Comparison of ENCODE assay signal across 2 cellular contexts in the genomic region with DNA sequence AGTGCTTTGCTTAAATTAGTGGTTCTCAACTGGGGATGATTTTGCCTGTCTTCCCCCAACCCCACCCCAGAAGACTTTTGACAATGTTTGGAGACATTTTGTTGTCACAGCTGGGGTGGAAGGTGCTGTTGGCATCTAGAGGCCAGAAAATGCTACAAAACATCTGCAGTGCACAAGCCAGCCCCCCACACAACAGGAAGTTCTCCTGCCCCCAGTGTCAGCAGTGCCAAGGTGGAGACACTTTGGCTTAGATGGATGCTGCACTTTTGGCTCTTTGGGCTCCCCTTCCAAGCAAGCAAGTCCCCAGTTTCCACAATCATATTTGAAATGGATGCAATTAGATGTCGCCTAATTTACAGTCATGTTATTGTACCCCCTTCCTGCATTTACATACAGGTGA.
TF ChIP-seq lines count a peak whose summit lies in the region.

No MANE protein-coding gene starts in this region.

TF ChIP-seq in neural cell, 6 proteins besides CTCF, POLR2A, EP300 and RAD21 (continued from another document):
- TF ChIP-seq, protein P1, sequence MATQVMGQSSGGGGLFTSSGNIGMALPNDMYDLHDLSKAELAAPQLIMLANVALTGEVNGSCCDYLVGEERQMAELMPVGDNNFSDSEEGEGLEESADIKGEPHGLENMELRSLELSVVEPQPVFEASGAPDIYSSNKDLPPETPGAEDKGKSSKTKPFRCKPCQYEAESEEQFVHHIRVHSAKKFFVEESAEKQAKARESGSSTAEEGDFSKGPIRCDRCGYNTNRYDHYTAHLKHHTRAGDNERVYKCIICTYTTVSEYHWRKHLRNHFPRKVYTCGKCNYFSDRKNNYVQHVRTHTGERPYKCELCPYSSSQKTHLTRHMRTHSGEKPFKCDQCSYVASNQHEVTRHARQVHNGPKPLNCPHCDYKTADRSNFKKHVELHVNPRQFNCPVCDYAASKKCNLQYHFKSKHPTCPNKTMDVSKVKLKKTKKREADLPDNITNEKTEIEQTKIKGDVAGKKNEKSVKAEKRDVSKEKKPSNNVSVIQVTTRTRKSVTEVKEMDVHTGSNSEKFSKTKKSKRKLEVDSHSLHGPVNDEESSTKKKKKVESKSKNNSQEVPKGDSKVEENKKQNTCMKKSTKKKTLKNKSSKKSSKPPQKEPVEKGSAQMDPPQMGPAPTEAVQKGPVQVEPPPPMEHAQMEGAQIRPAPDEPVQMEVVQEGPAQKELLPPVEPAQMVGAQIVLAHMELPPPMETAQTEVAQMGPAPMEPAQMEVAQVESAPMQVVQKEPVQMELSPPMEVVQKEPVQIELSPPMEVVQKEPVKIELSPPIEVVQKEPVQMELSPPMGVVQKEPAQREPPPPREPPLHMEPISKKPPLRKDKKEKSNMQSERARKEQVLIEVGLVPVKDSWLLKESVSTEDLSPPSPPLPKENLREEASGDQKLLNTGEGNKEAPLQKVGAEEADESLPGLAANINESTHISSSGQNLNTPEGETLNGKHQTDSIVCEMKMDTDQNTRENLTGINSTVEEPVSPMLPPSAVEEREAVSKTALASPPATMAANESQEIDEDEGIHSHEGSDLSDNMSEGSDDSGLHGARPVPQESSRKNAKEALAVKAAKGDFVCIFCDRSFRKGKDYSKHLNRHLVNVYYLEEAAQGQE (IDR thresholded peaks at IDR 0.05; ENCODE audit: borderline replicate concordance) = no peak
- TF ChIP-seq EZH2 (IDR thresholded peaks at IDR 0.05; ENCODE audit: borderline replicate concordance, insufficient read depth, low read length, poor library complexity, severe bottlenecking) = no peak
TF ChIP-seq in neural cell: peak in this region for 0.

TF ChIP-seq in SK-N-SH treated with all-trans-retinoic acid at 6 μM for 48 hours, 23 proteins besides CTCF, POLR2A, EP300 and RAD21 (continued from another document):
- TF ChIP-seq ARNTL (CRISPR knock-in tag; IDR thresholded peaks at IDR 0.05; ENCODE audit: borderline replicate concordance, low read depth) = no peak
- no peak for TF ChIP-seq PPARA (CRISPR knock-in tag; IDR thresholded peaks at IDR 0.05; ENCODE audit: borderline replicate concordance)
- no peak for TF ChIP-seq ZNF8 (CRISPR knock-in tag; IDR thresholded peaks at IDR 0.05)
- TF ChIP-seq, protein P2, sequence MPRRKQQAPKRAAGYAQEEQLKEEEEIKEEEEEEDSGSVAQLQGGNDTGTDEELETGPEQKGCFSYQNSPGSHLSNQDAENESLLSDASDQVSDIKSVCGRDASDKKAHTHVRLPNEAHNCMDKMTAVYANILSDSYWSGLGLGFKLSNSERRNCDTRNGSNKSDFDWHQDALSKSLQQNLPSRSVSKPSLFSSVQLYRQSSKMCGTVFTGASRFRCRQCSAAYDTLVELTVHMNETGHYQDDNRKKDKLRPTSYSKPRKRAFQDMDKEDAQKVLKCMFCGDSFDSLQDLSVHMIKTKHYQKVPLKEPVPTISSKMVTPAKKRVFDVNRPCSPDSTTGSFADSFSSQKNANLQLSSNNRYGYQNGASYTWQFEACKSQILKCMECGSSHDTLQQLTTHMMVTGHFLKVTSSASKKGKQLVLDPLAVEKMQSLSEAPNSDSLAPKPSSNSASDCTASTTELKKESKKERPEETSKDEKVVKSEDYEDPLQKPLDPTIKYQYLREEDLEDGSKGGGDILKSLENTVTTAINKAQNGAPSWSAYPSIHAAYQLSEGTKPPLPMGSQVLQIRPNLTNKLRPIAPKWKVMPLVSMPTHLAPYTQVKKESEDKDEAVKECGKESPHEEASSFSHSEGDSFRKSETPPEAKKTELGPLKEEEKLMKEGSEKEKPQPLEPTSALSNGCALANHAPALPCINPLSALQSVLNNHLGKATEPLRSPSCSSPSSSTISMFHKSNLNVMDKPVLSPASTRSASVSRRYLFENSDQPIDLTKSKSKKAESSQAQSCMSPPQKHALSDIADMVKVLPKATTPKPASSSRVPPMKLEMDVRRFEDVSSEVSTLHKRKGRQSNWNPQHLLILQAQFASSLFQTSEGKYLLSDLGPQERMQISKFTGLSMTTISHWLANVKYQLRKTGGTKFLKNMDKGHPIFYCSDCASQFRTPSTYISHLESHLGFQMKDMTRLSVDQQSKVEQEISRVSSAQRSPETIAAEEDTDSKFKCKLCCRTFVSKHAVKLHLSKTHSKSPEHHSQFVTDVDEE (CRISPR knock-in tag; IDR thresholded peaks at IDR 0.05) = no peak
- no peak for TF ChIP-seq TCF4 (CRISPR knock-in tag; IDR thresholded peaks at IDR 0.05; ENCODE audit: borderline replicate concordance)
- no peak for TF ChIP-seq TOX (CRISPR knock-in tag; IDR thresholded peaks at IDR 0.05; ENCODE audit: borderline replicate concordance)
- no peak for TF ChIP-seq ZNF565 (CRISPR knock-in tag; conservative IDR thresholded peaks at IDR 0.05; ENCODE audit: low read depth)
- no peak for TF ChIP-seq ZNF70 (CRISPR knock-in tag; IDR thresholded peaks at IDR 0.05)
- no peak for TF ChIP-seq BACH2 (CRISPR knock-in tag; IDR thresholded peaks at IDR 0.05; ENCODE audit: borderline replicate concordance)
- no peak for TF ChIP-seq RARB (CRISPR knock-in tag; IDR thresholded peaks at IDR 0.05)
- TF ChIP-seq, protein P3, sequence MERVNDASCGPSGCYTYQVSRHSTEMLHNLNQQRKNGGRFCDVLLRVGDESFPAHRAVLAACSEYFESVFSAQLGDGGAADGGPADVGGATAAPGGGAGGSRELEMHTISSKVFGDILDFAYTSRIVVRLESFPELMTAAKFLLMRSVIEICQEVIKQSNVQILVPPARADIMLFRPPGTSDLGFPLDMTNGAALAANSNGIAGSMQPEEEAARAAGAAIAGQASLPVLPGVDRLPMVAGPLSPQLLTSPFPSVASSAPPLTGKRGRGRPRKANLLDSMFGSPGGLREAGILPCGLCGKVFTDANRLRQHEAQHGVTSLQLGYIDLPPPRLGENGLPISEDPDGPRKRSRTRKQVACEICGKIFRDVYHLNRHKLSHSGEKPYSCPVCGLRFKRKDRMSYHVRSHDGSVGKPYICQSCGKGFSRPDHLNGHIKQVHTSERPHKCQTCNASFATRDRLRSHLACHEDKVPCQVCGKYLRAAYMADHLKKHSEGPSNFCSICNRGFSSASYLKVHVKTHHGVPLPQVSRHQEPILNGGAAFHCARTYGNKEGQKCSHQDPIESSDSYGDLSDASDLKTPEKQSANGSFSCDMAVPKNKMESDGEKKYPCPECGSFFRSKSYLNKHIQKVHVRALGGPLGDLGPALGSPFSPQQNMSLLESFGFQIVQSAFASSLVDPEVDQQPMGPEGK (CRISPR knock-in tag; IDR thresholded peaks at IDR 0.05; ENCODE audit: borderline replicate concordance) = no peak
- TF ChIP-seq, protein P4, sequence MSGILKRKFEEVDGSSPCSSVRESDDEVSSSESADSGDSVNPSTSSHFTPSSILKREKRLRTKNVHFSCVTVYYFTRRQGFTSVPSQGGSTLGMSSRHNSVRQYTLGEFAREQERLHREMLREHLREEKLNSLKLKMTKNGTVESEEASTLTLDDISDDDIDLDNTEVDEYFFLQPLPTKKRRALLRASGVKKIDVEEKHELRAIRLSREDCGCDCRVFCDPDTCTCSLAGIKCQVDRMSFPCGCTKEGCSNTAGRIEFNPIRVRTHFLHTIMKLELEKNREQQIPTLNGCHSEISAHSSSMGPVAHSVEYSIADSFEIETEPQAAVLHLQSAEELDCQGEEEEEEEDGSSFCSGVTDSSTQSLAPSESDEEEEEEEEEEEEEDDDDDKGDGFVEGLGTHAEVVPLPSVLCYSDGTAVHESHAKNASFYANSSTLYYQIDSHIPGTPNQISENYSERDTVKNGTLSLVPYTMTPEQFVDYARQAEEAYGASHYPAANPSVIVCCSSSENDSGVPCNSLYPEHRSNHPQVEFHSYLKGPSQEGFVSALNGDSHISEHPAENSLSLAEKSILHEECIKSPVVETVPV (CRISPR knock-in tag; IDR thresholded peaks at IDR 0.05) = no peak
- no peak for TF ChIP-seq ZC3H10 (CRISPR knock-in tag; IDR thresholded peaks at IDR 0.05)
